In the genomic region with DNA sequence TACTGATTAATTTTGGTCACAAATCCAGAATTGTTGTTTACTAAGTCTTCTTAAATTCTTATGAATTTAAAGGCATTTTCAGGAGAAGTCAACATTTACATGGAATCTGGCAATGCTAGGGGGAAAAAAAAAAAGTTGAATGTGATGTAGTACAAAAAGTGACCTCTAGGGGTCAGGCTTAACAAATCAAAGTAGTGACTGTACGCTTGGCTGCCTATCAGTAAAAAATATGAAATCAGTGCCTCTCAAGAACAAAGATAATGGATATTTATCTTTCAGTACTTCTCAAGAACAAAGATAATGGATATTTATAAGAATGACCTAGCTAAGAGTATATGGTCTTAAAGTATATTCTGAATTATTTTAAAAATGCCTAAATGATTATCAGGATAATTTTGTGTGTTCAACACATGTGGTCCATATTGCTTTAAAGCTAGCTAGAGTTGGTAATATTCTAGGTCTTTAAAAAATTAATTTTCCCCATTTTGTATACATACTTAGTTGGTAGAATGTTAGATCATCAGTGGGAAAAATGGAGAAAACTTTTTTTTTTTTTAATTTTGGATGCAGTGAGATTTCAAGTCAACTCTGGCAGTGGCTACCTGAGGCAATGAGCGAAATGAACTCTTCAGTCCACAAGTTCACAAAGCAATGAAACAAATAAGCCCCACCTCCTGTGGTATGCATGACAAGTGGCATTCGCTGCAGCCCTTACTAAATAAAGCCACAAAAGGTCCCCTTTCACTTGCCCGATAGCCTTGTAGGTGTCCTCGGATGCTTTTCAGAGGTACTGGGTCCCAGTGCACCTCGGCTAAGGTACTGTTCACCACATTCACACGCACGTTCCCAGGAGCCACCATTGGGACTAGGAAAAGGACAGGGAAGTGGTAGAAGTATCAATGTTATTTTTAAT, we compare ENCODE assay signal across 1 cellular context.
TF ChIP-seq lines count a peak whose summit lies in the region.

No MANE protein-coding gene starts in this region.

TF ChIP-seq in GM12878, 131 proteins besides CTCF, POLR2A, EP300 and RAD21 (continued from another document):
- TF ChIP-seq, protein P1, sequence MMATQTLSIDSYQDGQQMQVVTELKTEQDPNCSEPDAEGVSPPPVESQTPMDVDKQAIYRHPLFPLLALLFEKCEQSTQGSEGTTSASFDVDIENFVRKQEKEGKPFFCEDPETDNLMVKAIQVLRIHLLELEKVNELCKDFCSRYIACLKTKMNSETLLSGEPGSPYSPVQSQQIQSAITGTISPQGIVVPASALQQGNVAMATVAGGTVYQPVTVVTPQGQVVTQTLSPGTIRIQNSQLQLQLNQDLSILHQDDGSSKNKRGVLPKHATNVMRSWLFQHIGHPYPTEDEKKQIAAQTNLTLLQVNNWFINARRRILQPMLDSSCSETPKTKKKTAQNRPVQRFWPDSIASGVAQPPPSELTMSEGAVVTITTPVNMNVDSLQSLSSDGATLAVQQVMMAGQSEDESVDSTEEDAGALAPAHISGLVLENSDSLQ (IDR thresholded peaks at IDR 0.05): peak; percentile 28; the same call in 1 of the 2 replicates
